8 cellular contexts compared by ENCODE assay signal in genomic region chr1:145287556-145287953, GRCh38. TPM values are rescaled to one million over a fixed set of nuclear protein-coding genes. Genes with fewer than 3 reads are reported as not detected.
A peak's percentile ranks its signal among the peaks of the same experiment; 100 is the strongest.
DNase-seq lines count a peak whose midpoint lies in the region; ATAC-seq and TF ChIP-seq lines count a peak whose summit lies in the region.
"Not testable (repeated sequence)": the region's sequence is repeated elsewhere in the genome, so short reads cannot be mapped to it uniquely, and the experiment has no call there.

No MANE protein-coding gene starts in this region.

- not testable (repeated sequence) for H3K4me1 ChIP-seq in rectal smooth muscle tissue (ENCODE audit: control insufficient read depth, insufficient read depth, low read length)

- DNase-seq in Caki2 (ENCODE audit: low read depth) (peak; percentile 91), LoVo (ENCODE audit: low spot score) (peak; percentile 32), epithelial cell of esophagus (ENCODE audit: low read depth) (peak; percentile 74), left kidney (ENCODE audit: low read depth, low spot score) (peak; percentile 83)
- peak; percentile 67 for DNase-seq in activated naive CD4-positive, alpha-beta T cell treated with anti-CD3 and anti-CD28 coated beads, Interleukin-2, amount 10 ng/mL, durations not matched to agents 7 days and 5 days
- DNase-seq in stimulated activated naive CD8-positive, alpha-beta T cell treated with anti-CD3 and anti-CD28 coated beads, Interleukin-15, amount 100 ng/mL, for 72 hours = peak; percentile 75 to 86

- H3K36me3 ChIP-seq in rectal smooth muscle tissue (ENCODE audit: control insufficient read depth, insufficient read depth, low read length) = not testable (repeated sequence)

- not testable (repeated sequence) for H3K4me1 Mint-ChIP-seq in activated naive CD4-positive, alpha-beta T cell treated with anti-CD3 and anti-CD28 coated beads, Interleukin-2, amount 10 ng/mL, durations not matched to agents 7 days and 5 days; stimulated activated naive CD8-positive, alpha-beta T cell treated with anti-CD3 and anti-CD28 coated beads, Interleukin-15, amount 100 ng/mL, for 72 hours

- H3K27ac ChIP-seq in VCaP = peak overlapping the region; percentile 45
- H3K27ac ChIP-seq in rectal smooth muscle tissue (ENCODE audit: low read depth, low read length) = not testable (repeated sequence)

- in situ Hi-C loops in Caki2 (cut with HindIII; ENCODE audit: low pct_unique_long_range_greater_than_20kb, low sequenced_read_pairs) = not testable (repeated sequence)

- not testable (repeated sequence) for H3K36me3 Mint-ChIP-seq in activated naive CD4-positive, alpha-beta T cell treated with anti-CD3 and anti-CD28 coated beads, Interleukin-2, amount 10 ng/mL, durations not matched to agents 7 days and 5 days

- not testable (repeated sequence) for ATAC-seq in stimulated activated naive CD8-positive, alpha-beta T cell treated with anti-CD3 and anti-CD28 coated beads, Interleukin-15, amount 100 ng/mL, for 72 hours

- H3K4me3 ChIP-seq in epithelial cell of esophagus (ENCODE audit: low read length) (peak overlapping the region; percentile 34), rectal smooth muscle tissue (ENCODE audit: low read length) (peak overlapping the region; percentile 37)

- not testable (repeated sequence) for H3K9me3 Mint-ChIP-seq in activated naive CD4-positive, alpha-beta T cell treated with anti-CD3 and anti-CD28 coated beads, Interleukin-2, amount 10 ng/mL, durations not matched to agents 7 days and 5 days; stimulated activated naive CD8-positive, alpha-beta T cell treated with anti-CD3 and anti-CD28 coated beads, Interleukin-15, amount 100 ng/mL, for 72 hours

- H3K27ac Mint-ChIP-seq in activated naive CD4-positive, alpha-beta T cell treated with anti-CD3 and anti-CD28 coated beads, Interleukin-2, amount 10 ng/mL, durations not matched to agents 7 days and 5 days = peak overlapping the region; percentile 82
- H3K27ac Mint-ChIP-seq in stimulated activated naive CD8-positive, alpha-beta T cell treated with anti-CD3 and anti-CD28 coated beads, Interleukin-15, amount 100 ng/mL, for 72 hours = peak overlapping the region; percentile 73 to 98

- H3K27me3 ChIP-seq in rectal smooth muscle tissue (ENCODE audit: control insufficient read depth, insufficient read depth, low read length) = not testable (repeated sequence)

- TF ChIP-seq CTCF in VCaP (conservative IDR thresholded peaks at IDR 0.05) = peak; percentile 26
- not testable (repeated sequence) for TF ChIP-seq CTCF in epithelial cell of esophagus (IDR thresholded peaks at IDR 0.05; ENCODE audit: insufficient read depth, low read depth, low read length, missing control alignments)

- H3K4me3 Mint-ChIP-seq in activated naive CD4-positive, alpha-beta T cell treated with anti-CD3 and anti-CD28 coated beads, Interleukin-2, amount 10 ng/mL, durations not matched to agents 7 days and 5 days = peak overlapping the region; percentile 77
- peak overlapping the region; percentile 77 to 88 for H3K4me3 Mint-ChIP-seq in stimulated activated naive CD8-positive, alpha-beta T cell treated with anti-CD3 and anti-CD28 coated beads, Interleukin-15, amount 100 ng/mL, for 72 hours

- H3K9ac ChIP-seq in rectal smooth muscle tissue (ENCODE audit: low read length) = not testable (repeated sequence)

- not testable (repeated sequence) for H3K27me3 Mint-ChIP-seq in activated naive CD4-positive, alpha-beta T cell treated with anti-CD3 and anti-CD28 coated beads, Interleukin-2, amount 10 ng/mL, durations not matched to agents 7 days and 5 days; stimulated activated naive CD8-positive, alpha-beta T cell treated with anti-CD3 and anti-CD28 coated beads, Interleukin-15, amount 100 ng/mL, for 72 hours

- CTCF ChIA-PET in activated naive CD4-positive, alpha-beta T cell treated with anti-CD3 and anti-CD28 coated beads, Interleukin-2, amount 10 ng/mL, durations not matched to agents 7 days and 5 days (lab: Charles Lee) = not testable (repeated sequence)

RNA-seq across cellular contexts. Expression of gene PPIAL4D, which starts 45.6 kb away (rescaled TPM):
- total RNA-seq in Caki2 (2014; rRNA removed; shearing (Covaris generic); ENCODE audit: low replicate concordance) = not detected in 2 replicates

Comparison
In these comparisons a context has a peak if more than half of its experiments do, and no peak if none do; other contexts are left out.
1. DNase-seq: peak in every context shown above with its lines; median percentile 91 in Caki2; 83 in left kidney; 80 in stimulated activated naive CD8-positive, alpha-beta T cell treated with anti-CD3 and anti-CD28 coated beads, Interleukin-15, amount 100 ng/mL, for 72 hours; 74 in epithelial cell of esophagus; 67 in activated naive CD4-positive, alpha-beta T cell treated with anti-CD3 and anti-CD28 coated beads, Interleukin-2, amount 10 ng/mL, durations not matched to agents 7 days and 5 days; 32 in LoVo.